ENCODE assay signal across 23 cellular contexts in genomic region chr2:230305416-230306275, GRCh38.
"Had no signal": no experiment of that assay in that cellular context is flagged by ENCODE, and none has a peak within 500 bp of the region (broad histone marks: within the 10 kb centered on the region; RNA-seq: fewer than 3 reads in every experiment).

No MANE protein-coding gene starts in this region.

- H3K4me3 Mint-ChIP-seq: dendritic cell treated with granulocyte-macrophage colony-stimulating factor and Interleukin-4, amounts not matched to agents 40 ng/mL and 50 ng/mL, for 4 days; effector memory CD8-positive, alpha-beta T cell; naive thymus-derived CD4-positive, alpha-beta T cell; nephron progenitor cell had no signal

- H3K27ac Mint-ChIP-seq: dendritic cell treated with granulocyte-macrophage colony-stimulating factor and Interleukin-4, amounts not matched to agents 40 ng/mL and 50 ng/mL, for 4 days; naive thymus-derived CD4-positive, alpha-beta T cell; nephron progenitor cell had no signal

- H3K4me3 ChIP-seq: esophagus squamous epithelium, gastroesophageal sphincter, psoas muscle, right lobe of liver, tibial artery, upper lobe of left lung, vagina had no signal

- H3K9me3 ChIP-seq: neutrophil, psoas muscle, right lobe of liver, tibial artery, upper lobe of left lung, vagina had no signal

- H3K4me1 ChIP-seq: esophagus squamous epithelium, gastroesophageal sphincter, psoas muscle, right lobe of liver, tibial artery, upper lobe of left lung, vagina had no signal

- H3K27me3 ChIP-seq: esophagus squamous epithelium, gastroesophageal sphincter, neutrophil, right lobe of liver, tibial artery, upper lobe of left lung, vagina had no signal

- H3K9me3 Mint-ChIP-seq: effector memory CD8-positive, alpha-beta T cell had no signal

- H3K4me1 Mint-ChIP-seq: nephron progenitor cell had no signal

- H3K36me3 ChIP-seq: esophagus squamous epithelium, gastroesophageal sphincter, right lobe of liver, tibial artery, upper lobe of left lung, vagina had no signal

- DNase-seq: effector memory CD8-positive, alpha-beta T cell; esophagus squamous epithelium; foreskin fibroblast; glutamatergic neuron; islet precursor cell; mammary epithelial cell; naive thymus-derived CD4-positive, alpha-beta T cell; nephron progenitor cell; psoas muscle; retina; right lobe of liver; stimulated activated CD4-positive, alpha-beta T cell treated with anti-CD3 and anti-CD28 coated beads, Interleukin-15, amount 100 ng/mL, for 24 hours; stimulated activated CD4-positive, alpha-beta T cell treated with anti-CD3 and anti-CD28 coated beads, Interleukin-1b, Interleukin-23, amount 100 ng/mL, for 48 hours; stimulated activated CD4-positive, alpha-beta T cell treated with anti-CD3 and anti-CD28 coated beads, Interleukin-4, amount 100 ng/mL, for 24 hours; stimulated activated naive CD4-positive, alpha-beta T cell treated with Interleukin-2 at 50 U/mL for 16 hours; tibial artery had no signal

- H3K27me3 Mint-ChIP-seq: dendritic cell treated with granulocyte-macrophage colony-stimulating factor and Interleukin-4, amounts not matched to agents 40 ng/mL and 50 ng/mL, for 4 days; effector memory CD8-positive, alpha-beta T cell; naive thymus-derived CD4-positive, alpha-beta T cell had no signal

- H3K27ac ChIP-seq: epithelial cell of prostate, esophagus squamous epithelium, gastroesophageal sphincter, neutrophil, psoas muscle, right lobe of liver, tibial artery, upper lobe of left lung, vagina had no signal

- ATAC-seq: effector memory CD8-positive, alpha-beta T cell; gastroesophageal sphincter; left lobe of liver; naive thymus-derived CD4-positive, alpha-beta T cell; psoas muscle had no signal
